21 cellular contexts compared by ENCODE assay signal in the genomic region with DNA sequence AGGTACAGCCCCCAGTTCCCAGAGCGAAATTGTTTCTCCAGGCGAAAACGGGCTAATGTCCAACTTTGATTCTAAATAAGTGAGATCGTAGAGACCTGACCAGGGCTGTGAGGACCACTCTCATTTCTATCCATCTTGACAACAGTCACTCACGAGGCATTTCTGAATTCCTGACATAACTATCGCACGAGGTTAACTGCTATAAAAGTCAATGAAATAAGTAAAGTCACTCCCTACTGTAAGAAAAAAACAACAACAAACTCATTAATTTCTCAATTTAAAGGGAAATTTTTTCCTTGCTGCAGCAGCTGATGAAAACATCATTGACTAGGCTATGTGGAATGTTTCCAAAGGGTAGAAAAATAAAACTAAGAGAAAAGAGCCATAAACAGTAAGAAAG.
"Had no signal": no experiment of that assay in that cellular context is flagged by ENCODE, and none has a peak within 500 bp of the region (broad histone marks: within the 10 kb centered on the region; RNA-seq: fewer than 3 reads in every experiment).

No MANE protein-coding gene starts in this region.

- H3K27ac ChIP-seq: cardiac muscle cell, esophagus muscularis mucosa, heart right ventricle, neutrophil, right lobe of liver, skin epidermis, thoracic aorta, uterus had no signal

- H3K9me3 ChIP-seq: esophagus muscularis mucosa, heart right ventricle, neutrophil, right lobe of liver, thoracic aorta, uterus had no signal

- ATAC-seq: activated T-cell treated with anti-CD3 and anti-CD28 coated beads, Interleukin-2, amount 50 U/mL, for 72 hours; heart right ventricle; right lobe of liver had no signal

- H3K27me3 ChIP-seq: cardiac muscle cell, esophagus muscularis mucosa, heart right ventricle, neutrophil, right lobe of liver, uterus had no signal

- H3K36me3 ChIP-seq: cardiac muscle cell, esophagus muscularis mucosa, heart right ventricle, neutrophil, right lobe of liver, thoracic aorta, uterus had no signal

- H3K4me1 ChIP-seq: heart right ventricle, right lobe of liver, uterus had no signal

- H3K4me3 ChIP-seq: cardiac muscle cell, esophagus muscularis mucosa, heart right ventricle, right lobe of liver, skin epidermis, thoracic aorta, uterus had no signal

- DNase-seq: activated CD4-positive, alpha-beta memory T cell treated with anti-CD3 and anti-CD28 coated beads, Interleukin-2, amount 10 ng/mL, durations not matched to agents 7 days and 5 days; activated CD4-positive, alpha-beta T cell treated with anti-CD3 and anti-CD28 coated beads, Interleukin-2, amount 10 ng/mL, durations not matched to agents 24 days and 14 days; activated CD4-positive, CD25-positive, alpha-beta regulatory T cell treated with anti-CD3 and anti-CD28 coated beads, Interleukin-2, amount 50 U/mL, for 72 hours; activated naive CD4-positive, alpha-beta T cell; activated T-cell treated with anti-CD3 and anti-CD28 coated beads, Interleukin-2, amount 50 U/mL, for 72 hours; anterior cingulate cortex; cerebellar nuclear complex; cortex of kidney; foreskin melanocyte; heart right ventricle; right lobe of liver; stimulated activated CD4-positive, alpha-beta T cell treated with anti-CD3 and anti-CD28 coated beads, Interleukin-12 subunit alpha, Interleukin-12 subunit beta, amount 100 ng/mL, for 4 hours; stimulated activated CD4-positive, alpha-beta T cell treated with anti-CD3 and anti-CD28 coated beads, Interleukin-4, amount 100 ng/mL, for 1 hour; T-helper 2 cell; trophoblast cell; uterus had no signal
